Comparison of ENCODE assay signal across 23 cellular contexts in the genomic region with DNA sequence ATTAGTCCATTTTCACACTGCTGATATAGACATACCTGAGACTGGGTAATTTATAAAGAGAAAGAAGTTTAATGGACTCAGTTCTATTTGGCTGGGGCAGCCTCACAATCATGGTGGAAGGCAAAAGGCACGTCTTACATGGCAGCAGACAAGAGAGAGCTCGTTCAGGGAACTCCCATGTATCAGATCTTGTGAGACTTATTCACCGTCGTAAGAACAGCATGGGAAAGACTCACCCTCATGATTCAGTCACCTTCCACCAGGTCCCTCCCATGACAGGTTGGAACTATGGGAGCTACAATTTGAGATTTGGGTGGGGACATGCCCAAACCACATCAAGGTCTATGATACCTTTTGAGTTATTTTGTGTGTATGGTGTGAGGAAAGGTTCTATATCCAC.
"Had no signal": no experiment of that assay in that cellular context is flagged by ENCODE, and none has a peak within 500 bp of the region (broad histone marks: within the 10 kb centered on the region; RNA-seq: fewer than 3 reads in every experiment).

No MANE protein-coding gene starts in this region.

- FAIRE-seq: endothelial cell of umbilical vein, kidney, pancreas had no signal

- ATAC-seq: left cardiac atrium; left ventricle myocardium superior; mucosa of descending colon; naive thymus-derived CD8-positive, alpha-beta T cell; pancreas; right cardiac atrium; stimulated activated naive B cell treated with anti-CD40 and anti-IgM and Interleukin-4, amounts not matched to agents 10 μg/mL and 1 μg/mL and 100 μg/mL, for 72 hours had no signal

- H3K4me1 Mint-ChIP-seq: naive thymus-derived CD8-positive, alpha-beta T cell; stimulated activated naive B cell treated with anti-CD40 and anti-IgM and Interleukin-4, amounts not matched to agents 10 μg/mL and 1 μg/mL and 100 μg/mL, for 72 hours had no signal

- H3K27me3 ChIP-seq: colonic mucosa, hepatocyte, neural progenitor cell, pancreas, transverse colon had no signal

- H3K36me3 Mint-ChIP-seq: neural progenitor cell had no signal

- H3K4me3 Mint-ChIP-seq: endodermal cell; naive thymus-derived CD8-positive, alpha-beta T cell; neural progenitor cell; stimulated activated naive B cell treated with anti-CD40 and anti-IgM and Interleukin-4, amounts not matched to agents 10 μg/mL and 1 μg/mL and 100 μg/mL, for 72 hours had no signal

- H3K4me3 ChIP-seq: colonic mucosa, hepatocyte, mucosa of descending colon, neural progenitor cell, pancreas, stomach, thoracic aorta, transverse colon had no signal

- H3K9me3 ChIP-seq: colonic mucosa, pancreas, thoracic aorta, transverse colon had no signal

- H3K36me3 ChIP-seq: colonic mucosa, neural progenitor cell, pancreas, stomach, thoracic aorta, transverse colon had no signal

- DNase-seq: colonic mucosa; effector CD4-positive, alpha-beta T cell; endodermal cell; erythroblast; foreskin melanocyte; kidney; left cardiac atrium; left ventricle myocardium superior; mucosa of descending colon; naive thymus-derived CD8-positive, alpha-beta T cell; nucleus accumbens; pancreas; right cardiac atrium; stimulated activated CD4-positive, alpha-beta T cell treated with anti-CD3 and anti-CD28 coated beads, Interleukin-4, amount 100 ng/mL, for 1 hour; stimulated activated naive B cell treated with anti-CD40 and anti-IgM and Interleukin-4, amounts not matched to agents 10 μg/mL and 1 μg/mL and 100 μg/mL, for 72 hours; stomach; substantia nigra; transverse colon had no signal

- H3K27ac Mint-ChIP-seq: endodermal cell; naive thymus-derived CD8-positive, alpha-beta T cell; neural progenitor cell; progenitor cell of endocrine pancreas; stimulated activated naive B cell treated with anti-CD40 and anti-IgM and Interleukin-4, amounts not matched to agents 10 μg/mL and 1 μg/mL and 100 μg/mL, for 72 hours had no signal

- H3K4me1 ChIP-seq: colonic mucosa, pancreas, transverse colon had no signal

- H3K4me2 ChIP-seq: hepatocyte had no signal

- H3K27ac ChIP-seq: colonic mucosa, hepatocyte, neural progenitor cell, pancreas, stomach, thoracic aorta, transverse colon had no signal
